In the genomic region with DNA sequence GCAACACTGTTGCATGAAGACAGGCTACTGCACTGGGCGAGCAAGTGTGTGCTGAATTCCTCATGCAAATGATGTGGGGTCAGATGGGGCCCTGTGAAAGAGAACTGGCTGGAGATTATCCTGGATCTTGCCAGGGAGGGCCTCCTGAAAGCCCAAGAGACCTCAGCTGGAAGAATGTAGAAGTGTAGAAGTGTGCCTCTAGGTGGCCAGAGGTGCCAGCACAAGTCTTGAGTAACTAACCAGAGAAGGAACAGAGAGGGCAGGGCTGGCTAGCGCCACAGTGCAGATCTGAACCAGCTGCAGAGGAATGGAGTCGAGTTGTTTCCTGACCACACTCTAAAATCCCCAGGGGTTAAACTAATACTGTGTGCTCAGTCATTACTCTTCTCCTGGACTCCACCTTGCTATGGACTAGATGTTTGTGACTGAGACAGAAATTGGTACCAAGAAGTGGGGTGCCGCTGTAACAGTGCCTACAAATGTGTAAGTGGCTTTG, we compare ENCODE assay signal across 11 cellular contexts.
DNase-seq lines count a peak whose midpoint lies in the region; ATAC-seq lines count a peak whose summit lies in the region.
"Had no signal": no experiment of that assay in that cellular context is flagged by ENCODE, and none has a peak within 500 bp of the region (broad histone marks: within the 10 kb centered on the region; RNA-seq: fewer than 3 reads in every experiment).

No MANE protein-coding gene starts in this region.

- no peak overlapping the region for H2AFZ ChIP-seq in mesenchymal stem cell (ENCODE audit: low read depth, low read length)

- no peak overlapping the region for H3K23ac ChIP-seq in mesenchymal stem cell (ENCODE audit: low read length in 2 of 2)

- H3K9ac ChIP-seq in mesenchymal stem cell (ENCODE audit: low read length), result no peak overlapping the region

- no peak overlapping the region for H3K27ac ChIP-seq in mesenchymal stem cell (ENCODE audit: low read length, poor library complexity, severe bottlenecking)
- H3K27ac ChIP-seq: pancreas had no signal

- no peaks in the 10 kb centered on the region for H3K79me1 ChIP-seq in mesenchymal stem cell (replicated peaks; ENCODE audit: low read length, poor library complexity, severe bottlenecking)

- no peak overlapping the region for H4K91ac ChIP-seq in mesenchymal stem cell (ENCODE audit: low read length)

- no peak overlapping the region for H3K4me3 ChIP-seq in mesenchymal stem cell (ENCODE audit: insufficient read depth in 1 of 2, low read depth in 1 of 2, low read length in 2 of 2)
- H3K4me3 ChIP-seq: pancreas had no signal

- no peak overlapping the region for H2AK5ac ChIP-seq in mesenchymal stem cell (ENCODE audit: low read length, severe bottlenecking)

- no peak overlapping the region for H2BK12ac ChIP-seq in mesenchymal stem cell (ENCODE audit: low read length in 2 of 2)

- H2BK15ac ChIP-seq in mesenchymal stem cell (ENCODE audit: low read depth, poor library complexity, severe bottlenecking), result no peak overlapping the region

- no peak overlapping the region for H3K14ac ChIP-seq in mesenchymal stem cell (ENCODE audit: low read length in 2 of 2)

- no peaks in the 10 kb centered on the region for H3K4me1 ChIP-seq in mesenchymal stem cell (ENCODE audit: control insufficient read depth, insufficient read depth, low read depth, low read length)
- H3K4me1 ChIP-seq: pancreas had no signal

- no peak overlapping the region for H3K18ac ChIP-seq in mesenchymal stem cell (ENCODE audit: low read depth in 1 of 2, low read length in 2 of 2)

- no peak overlapping the region for H4K8ac ChIP-seq in mesenchymal stem cell (ENCODE audit: low read length)

- peak; percentile 34 for DNase-seq in iPS-NIHi11 (ENCODE audit: low spot score)
- DNase-seq in NOMO-1 treated with dmso at 0.1 percent for 144 hours (lab: John Stamatoyannopoulos, UW; ENCODE audit: unreplicated experiment), result no peak
- DNase-seq in activated CD4-positive, CD25-positive, alpha-beta regulatory T cell (lab: John Stamatoyannopoulos, UW), result no peak
- no peak for DNase-seq in mesenchymal stem cell
- DNase-seq in activated naive CD4-positive, alpha-beta T cell (lab: John Stamatoyannopoulos, UW), result no peak
- DNase-seq: activated T-cell treated with anti-CD3 and anti-CD28 coated beads, Interleukin-2, amount 50 U/mL, for 24 hours; pancreas had no signal

- H2BK120ac ChIP-seq in mesenchymal stem cell (ENCODE audit: low read depth, low read length), result no peak overlapping the region

- no peaks in the 10 kb centered on the region for H3K9me3 ChIP-seq in mesenchymal stem cell (ENCODE audit: control insufficient read depth, low read length)
- H3K9me3 ChIP-seq: pancreas had no signal

- WGBS in mesenchymal stem cell, result 54% methylated on average over 4 of the region's 4 CpGs

- no peak overlapping the region for H3K4ac ChIP-seq in mesenchymal stem cell (ENCODE audit: low read depth in 1 of 2, low read length in 2 of 2)

- H3K4me2 ChIP-seq in mesenchymal stem cell (ENCODE audit: low read length, poor library complexity, severe bottlenecking), result no peak overlapping the region

- no peak overlapping the region for H2BK5ac ChIP-seq in mesenchymal stem cell (ENCODE audit: low read depth, low read length, poor library complexity, severe bottlenecking)

- no peaks in the 10 kb centered on the region for H3K36me3 ChIP-seq in mesenchymal stem cell (ENCODE audit: control insufficient read depth in 1 of 2, insufficient read depth in 2 of 2, low read depth in 1 of 2, low read length in 2 of 2)
- H3K36me3 ChIP-seq: pancreas had no signal

- no peaks in the 10 kb centered on the region for H3K27me3 ChIP-seq in mesenchymal stem cell (ENCODE audit: control insufficient read depth in 1 of 2, insufficient read depth in 1 of 2, low read length in 2 of 2)
- H3K27me3 ChIP-seq: pancreas had no signal

- ATAC-seq in GM18907 (IDR thresholded peaks at IDR 0.05; ENCODE audit: unreplicated experiment) (peak; percentile 99), GM21786 (IDR thresholded peaks at IDR 0.05; ENCODE audit: unreplicated experiment) (peak; percentile 88), HG03439 (IDR thresholded peaks at IDR 0.05; ENCODE audit: unreplicated experiment) (peak; percentile 100)
- ATAC-seq: pancreas, Right ventricle myocardium inferior had no signal
